30 cellular contexts compared by ENCODE assay signal in the genomic region with DNA sequence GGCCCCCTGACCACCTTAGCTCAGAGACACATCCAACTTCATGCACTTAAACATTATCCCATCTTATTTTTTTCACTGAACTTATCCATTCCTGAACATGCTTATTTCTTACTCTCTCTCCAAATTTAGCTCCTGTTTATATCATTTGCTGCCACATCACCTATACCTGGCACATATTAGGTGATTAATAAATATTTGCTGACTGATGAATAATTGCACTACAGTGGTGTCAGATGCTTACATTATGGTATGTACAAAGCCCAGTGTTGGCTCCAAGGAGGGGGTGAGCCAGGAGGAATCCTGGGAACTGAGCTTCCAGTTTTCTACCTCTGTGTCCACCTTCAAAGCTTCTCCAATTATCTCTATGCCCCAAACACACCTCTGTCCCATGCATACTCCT.
"Had no signal": no experiment of that assay in that cellular context is flagged by ENCODE, and none has a peak within 500 bp of the region (broad histone marks: within the 10 kb centered on the region; RNA-seq: fewer than 3 reads in every experiment).

No MANE protein-coding gene starts in this region.

- H3K27ac ChIP-seq: left lung, pancreas, prostate gland, sigmoid colon, spleen, suprapubic skin, thoracic aorta, tibial artery, upper lobe of right lung had no signal

- H3K27me3 ChIP-seq: left lung, pancreas, sigmoid colon, spleen, suprapubic skin, tibial artery, upper lobe of right lung had no signal

- H3K4me3 Mint-ChIP-seq: immature natural killer cell; mesothelial cell of epicardium; naive B cell; natural killer cell; nephron progenitor cell; stimulated activated effector memory CD8-positive, alpha-beta T cell treated with anti-CD3 and anti-CD28 coated beads, Interleukin-12 subunit alpha, Interleukin-12 subunit beta, amount 100 ng/mL, for 72 hours; stimulated activated naive CD8-positive, alpha-beta T cell treated with anti-CD3 and anti-CD28 coated beads, Interleukin-15, Interleukin-2, amounts not matched to agents 100 ng/mL and 50 ng/mL, for 24 hours had no signal

- FAIRE-seq: islet of Langerhans, kidney, pancreas, small intestine, urothelium cell line had no signal

- H3K27ac Mint-ChIP-seq: immature natural killer cell; mesothelial cell of epicardium; natural killer cell; nephron progenitor cell; stimulated activated effector memory CD8-positive, alpha-beta T cell treated with anti-CD3 and anti-CD28 coated beads, Interleukin-12 subunit alpha, Interleukin-12 subunit beta, amount 100 ng/mL, for 72 hours; stimulated activated naive CD8-positive, alpha-beta T cell treated with anti-CD3 and anti-CD28 coated beads, Interleukin-15, Interleukin-2, amounts not matched to agents 100 ng/mL and 50 ng/mL, for 24 hours had no signal

- DNase-seq: hypothalamus; immature natural killer cell; kidney; left colon; left lung; mesendoderm; naive B cell; natural killer cell; nephron progenitor cell; pancreas; posterior cingulate gyrus; retina; right cardiac atrium; sigmoid colon; small intestine; spleen; stimulated activated CD4-positive, alpha-beta T cell treated with anti-CD3 and anti-CD28 coated beads, Interleukin-4, amount 100 ng/mL, for 24 hours; stimulated activated naive CD4-positive, alpha-beta T cell; tibial artery; trophoblast cell; upper lobe of right lung had no signal

- H3K4me3 ChIP-seq: left lung, lung, pancreas, prostate gland, sigmoid colon, spleen, suprapubic skin, thoracic aorta, tibial artery, upper lobe of right lung had no signal

- H3K4me1 Mint-ChIP-seq: immature natural killer cell; naive B cell; natural killer cell; stimulated activated effector memory CD8-positive, alpha-beta T cell treated with anti-CD3 and anti-CD28 coated beads, Interleukin-12 subunit alpha, Interleukin-12 subunit beta, amount 100 ng/mL, for 72 hours had no signal

- H3K36me3 Mint-ChIP-seq: immature natural killer cell; mesothelial cell of epicardium; natural killer cell; stimulated activated effector memory CD8-positive, alpha-beta T cell treated with anti-CD3 and anti-CD28 coated beads, Interleukin-12 subunit alpha, Interleukin-12 subunit beta, amount 100 ng/mL, for 72 hours had no signal

- H3K9me3 ChIP-seq: left lung, pancreas, prostate gland, sigmoid colon, spleen, suprapubic skin, thoracic aorta, tibial artery, upper lobe of right lung had no signal

- H3K4me1 ChIP-seq: pancreas, prostate gland, spleen, upper lobe of right lung had no signal

- H3K36me3 ChIP-seq: left lung, pancreas, prostate gland, sigmoid colon, spleen, suprapubic skin, thoracic aorta, tibial artery, upper lobe of right lung had no signal

- H3K27me3 Mint-ChIP-seq: naive B cell; stimulated activated naive CD8-positive, alpha-beta T cell treated with anti-CD3 and anti-CD28 coated beads, Interleukin-15, Interleukin-2, amounts not matched to agents 100 ng/mL and 50 ng/mL, for 24 hours had no signal

- H3K9me3 Mint-ChIP-seq: immature natural killer cell; mesothelial cell of epicardium; natural killer cell; nephron progenitor cell; stimulated activated effector memory CD8-positive, alpha-beta T cell treated with anti-CD3 and anti-CD28 coated beads, Interleukin-12 subunit alpha, Interleukin-12 subunit beta, amount 100 ng/mL, for 72 hours; stimulated activated naive CD8-positive, alpha-beta T cell treated with anti-CD3 and anti-CD28 coated beads, Interleukin-15, Interleukin-2, amounts not matched to agents 100 ng/mL and 50 ng/mL, for 24 hours had no signal

- ATAC-seq: left colon; left lung; natural killer cell; pancreas; right cardiac atrium; stimulated activated effector memory CD8-positive, alpha-beta T cell treated with anti-CD3 and anti-CD28 coated beads, Interleukin-12 subunit alpha, Interleukin-12 subunit beta, amount 100 ng/mL, for 72 hours; upper lobe of right lung had no signal
